17 cellular contexts compared by ENCODE assay signal in genomic region chr9:79917417-79917816, GRCh38.
A peak's percentile ranks its signal among the peaks of the same experiment; 100 is the strongest.
DNase-seq lines count a peak whose midpoint lies in the region; ATAC-seq and TF ChIP-seq lines count a peak whose summit lies in the region.
"Had no signal": no experiment of that assay in that cellular context is flagged by ENCODE, and none has a peak within 500 bp of the region (broad histone marks: within the 10 kb centered on the region; RNA-seq: fewer than 3 reads in every experiment).

No MANE protein-coding gene starts in this region.

- H3K4me3 ChIP-seq in MG63 (no peak overlapping the region), fibroblast of mammary gland (ENCODE audit: control insufficient read depth, low read depth, low read length) (no peak overlapping the region), skeletal muscle cell (ENCODE audit: low read depth, low read length) (no peak overlapping the region)
- H3K4me3 ChIP-seq: BLaER1 treated with 17β-estradiol and CSF1 and Interleukin-3, amounts not matched to agents 10 nM and 100 nM had no signal

- H3K9me3 ChIP-seq in MG63: no peaks in the 10 kb centered on the region
- H3K9me3 ChIP-seq: SK-N-SH had no signal

- DNase-seq in AG20443 (ENCODE audit: low spot score) (peak; percentile 42), MG63 (peak; percentile 52), fibroblast of mammary gland (ENCODE audit: low read depth) (peak; percentile 49), skeletal muscle cell (ENCODE audit: low read depth) (peak; percentile 23)
- DNase-seq in stimulated activated CD4-positive, alpha-beta T cell treated with anti-CD3 and anti-CD28 coated beads, Interleukin-2, amount 100 ng/mL, for 24 hours: no peak
- no peak for DNase-seq in activated naive CD4-positive, alpha-beta T cell treated with Interleukin-2 at 50 U/mL for 16 hours
- DNase-seq: Calu3; CD8-positive, alpha-beta T cell; NCI-H1417 treated with DMSO at 0.1 percent for 48 hours; NCI-H2029; NCI-H2171 treated with DMSO at 0.1 percent for 48 hours; NCI-H446 treated with DMSO at 0.1 percent for 48 hours; RPMI8226; SHP77 treated with DMSO at 0.1 percent for 48 hours; SK-N-SH had no signal

- no peak for TF ChIP-seq CTCF in fibroblast of mammary gland (conservative IDR thresholded peaks at IDR 0.05; ENCODE audit: control insufficient read depth, insufficient read depth, low read depth, low read length)

- no peaks in the 10 kb centered on the region for H3K36me3 ChIP-seq in MG63
- H3K36me3 ChIP-seq: BLaER1 treated with 17β-estradiol and CSF1 and Interleukin-3, amounts not matched to agents 10 nM and 100 nM had no signal

- H3K27me3 ChIP-seq in MG63: no peaks in the 10 kb centered on the region
- H3K27me3 ChIP-seq: BLaER1 treated with 17β-estradiol and CSF1 and Interleukin-3, amounts not matched to agents 10 nM and 100 nM had no signal

- no peak for ATAC-seq in HG03432 (IDR thresholded peaks at IDR 0.05; ENCODE audit: unreplicated experiment)
- ATAC-seq: CD8-positive, alpha-beta T cell had no signal

Comparison
In these comparisons a context has a peak if more than half of its experiments do, and no peak if none do; other contexts are left out.
1. DNase-seq: peak in AG20443 (single experiment), MG63 (single experiment), fibroblast of mammary gland (single experiment) and skeletal muscle cell (single experiment); none in stimulated activated CD4-positive, alpha-beta T cell treated with anti-CD3 and anti-CD28 coated beads, Interleukin-2, amount 100 ng/mL, for 24 hours (0 of 2) and activated naive CD4-positive, alpha-beta T cell treated with Interleukin-2 at 50 U/mL for 16 hours (single experiment).